In the genomic region with DNA sequence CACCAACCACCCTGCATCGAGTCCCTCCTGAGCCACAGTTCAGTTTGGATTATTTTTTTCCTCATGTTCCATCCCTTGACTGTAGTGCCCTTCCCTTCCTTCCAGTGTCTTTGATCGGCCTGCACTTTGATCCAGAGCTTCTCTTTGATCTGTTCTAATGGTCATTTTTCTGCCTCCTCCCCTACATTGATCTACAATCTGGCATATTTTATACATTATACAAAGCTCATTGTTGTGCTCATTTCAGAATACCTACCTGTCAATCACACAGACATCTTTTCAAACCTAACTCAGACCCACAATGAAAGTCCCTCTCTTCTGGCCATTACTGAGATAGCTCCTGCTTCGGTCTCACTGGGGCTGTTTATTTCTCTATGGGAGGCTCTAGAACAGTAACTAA, we compare ENCODE assay signal across 3 cellular contexts. TPM values are rescaled to one million over a fixed set of nuclear protein-coding genes. Genes with fewer than 3 reads are reported as not detected.
"Had no signal": no experiment of that assay in that cellular context is flagged by ENCODE, and none has a peak within 500 bp of the region (broad histone marks: within the 10 kb centered on the region; RNA-seq: fewer than 3 reads in every experiment).

No MANE protein-coding gene starts in this region.

RNA-seq across cellular contexts. Expression of a gene that starts 8.2 kb away (rescaled TPM):
- total RNA-seq: activated CD8-positive, alpha-beta T cell treated with anti-CD3 and anti-CD28 coated beads, Interleukin-2, amount 10 ng/mL, durations not matched to agents 7 days and 5 days; ascending aorta; chondrocyte had no signal
